In the genomic region with DNA sequence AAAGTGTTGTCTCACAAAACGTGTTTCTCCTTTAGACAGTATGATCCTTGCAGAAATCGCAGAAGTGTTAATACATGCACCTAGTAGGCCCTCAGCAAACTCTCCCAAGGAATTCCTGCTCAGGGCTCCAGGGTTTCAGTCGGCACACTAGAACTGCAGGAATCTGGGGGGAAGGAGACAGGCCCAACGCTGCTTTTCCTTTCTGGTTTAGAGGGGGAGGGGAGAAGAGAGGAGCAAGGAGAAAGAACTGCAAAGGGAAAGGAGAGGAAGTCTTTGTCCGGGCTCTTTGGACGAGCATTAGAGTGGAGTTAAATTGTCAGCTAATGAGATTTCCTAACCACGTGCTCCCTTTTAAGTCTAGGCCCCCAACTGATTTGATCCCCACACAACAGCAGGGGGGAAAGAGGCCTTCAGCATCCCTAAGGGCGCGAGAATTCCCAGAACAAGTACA, we compare ENCODE assay signal across 18 cellular contexts.
DNase-seq lines count a peak whose midpoint lies in the region; ATAC-seq and TF ChIP-seq lines count a peak whose summit lies in the region.
"Had no signal": no experiment of that assay in that cellular context is flagged by ENCODE, and none has a peak within 500 bp of the region (broad histone marks: within the 10 kb centered on the region; RNA-seq: fewer than 3 reads in every experiment).

No MANE protein-coding gene starts in this region.

- H4K20me1 ChIP-seq in BLaER1 treated with 17β-estradiol and CSF1 and Interleukin-3, amounts not matched to agents 10 nM and 100 nM, result peaks cover 0 to 60% (median 6%) of the 10 kb centered on the region in 11 experiments; a peak in 9 of 22 replicates

- no peak overlapping the region for H3K27ac Mint-ChIP-seq in Caco-2 (ENCODE audit: unreplicated experiment)
- H3K27ac Mint-ChIP-seq: activated CD4-positive, alpha-beta T cell treated with anti-CD3 and anti-CD28 coated beads, Interleukin-2, amount 10 ng/mL, durations not matched to agents 7 days and 5 days; naive thymus-derived CD8-positive, alpha-beta T cell had no signal

- H3K27me3 ChIP-seq in BLaER1 treated with 17β-estradiol and CSF1 and Interleukin-3, amounts not matched to agents 10 nM and 100 nM, result peaks cover 11 to 28% (median 15%) of the 10 kb centered on the region in 11 experiments; a peak in 16 of 22 replicates
- H3K27me3 ChIP-seq in HUES64 (ENCODE audit: insufficient read depth, low read length) (peaks cover 16% of the 10 kb centered on the region), Caco-2 (replicated peaks; ENCODE audit: control insufficient read depth, insufficient read depth, low read length) (no peaks in the 10 kb centered on the region; the same call in 1 of the 2 replicates)

- H3K27ac ChIP-seq in BLaER1 treated with 17β-estradiol and CSF1 and Interleukin-3, amounts not matched to agents 10 nM and 100 nM, result no peak overlapping the region
- H3K27ac ChIP-seq in HUES64 (ENCODE audit: low read depth, low read length), result peak overlapping the region; percentile 92
- peak overlapping the region; percentile 93 for H3K27ac ChIP-seq in mesodermal cell (ENCODE audit: low read depth, low read length, severe bottlenecking)
- H3K27ac ChIP-seq: SK-N-MC, thyroid gland had no signal

- peak overlapping the region in 10 of 11 experiments; percentile 0 to 73 (median 32); a peak in 14 of 22 replicates for H3K4me2 ChIP-seq in BLaER1 treated with 17β-estradiol and CSF1 and Interleukin-3, amounts not matched to agents 10 nM and 100 nM

- WGBS in HUES64, result 3% methylated on average over 6 of the region's 9 CpGs
- 3% methylated on average over 5 to 6 of the region's 9 CpGs for WGBS in mesodermal cell (ENCODE audit: insufficient coverage in 2 of 2), 2 experiments

- 0 out of 22 replicates have a peak, but pooled peaks cover 0 to 1% (median 0%) of the 10 kb centered on the region in 11 experiments for H3K36me3 ChIP-seq in BLaER1 treated with 17β-estradiol and CSF1 and Interleukin-3, amounts not matched to agents 10 nM and 100 nM
- H3K36me3 ChIP-seq in HUES64 (ENCODE audit: insufficient read depth, low read length) (no peaks in the 10 kb centered on the region), mesodermal cell (ENCODE audit: control insufficient read depth, insufficient read depth, low read length) (no peaks in the 10 kb centered on the region), Caco-2 (ENCODE audit: control insufficient read depth, insufficient read depth, low read length) (no peaks in the 10 kb centered on the region)
- H3K36me3 ChIP-seq: thyroid gland had no signal

- CTCF ChIA-PET in Caco-2 (lab: Charles Lee), result no interaction called here

- 0 out of 22 replicates have a peak, but pooled peaks cover 0 to under 1% (median 0%) of the 10 kb centered on the region in 11 experiments for H3K9me3 ChIP-seq in BLaER1 treated with 17β-estradiol and CSF1 and Interleukin-3, amounts not matched to agents 10 nM and 100 nM (replicated peaks in 1 of 11)
- no peaks in the 10 kb centered on the region for H3K9me3 ChIP-seq in HUES64 (ENCODE audit: insufficient read depth, low read depth, low read length)
- H3K9me3 ChIP-seq in mesodermal cell (ENCODE audit: control insufficient read depth, low read length), result no peaks in the 10 kb centered on the region
- H3K9me3 ChIP-seq in Caco-2, result no peaks in the 10 kb centered on the region
- H3K9me3 ChIP-seq: thyroid gland had no signal

- H3K4me1 Mint-ChIP-seq in Caco-2 (ENCODE audit: low read depth, unreplicated experiment), result no peaks in the 10 kb centered on the region

- POLR2A ChIA-PET in Caco-2 (lab: Charles Lee), result no interaction called here

- H3K36me3 Mint-ChIP-seq in Caco-2 (ENCODE audit: insufficient read depth, unreplicated experiment), result peaks cover 7% of the 10 kb centered on the region
- H3K36me3 Mint-ChIP-seq: naive thymus-derived CD8-positive, alpha-beta T cell had no signal

- DNase-seq in ecto neural progenitor cell (ENCODE audit: low spot score) (peak; percentile 72), Caco-2 (no peak), NCI-H2227 (lab: John Stamatoyannopoulos, UW; ENCODE audit: unreplicated experiment) (no peak)
- DNase-seq: activated CD4-positive, alpha-beta T cell treated with anti-CD3 and anti-CD28 coated beads, Interleukin-2, amount 10 ng/mL, durations not matched to agents 7 days and 5 days; activated T-cell treated with anti-CD3 and anti-CD28 coated beads, Interleukin-2, amount 50 U/mL, for 4 hours; cortex of kidney; naive thymus-derived CD8-positive, alpha-beta T cell; NCI-H345; OCI-M1; right cardiac atrium; thyroid gland had no signal

- H3K4me1 ChIP-seq in BLaER1 treated with 17β-estradiol and CSF1 and Interleukin-3, amounts not matched to agents 10 nM and 100 nM, result peaks cover 28 to 58% (median 49%) of the 10 kb centered on the region in 10 experiments
- H3K4me1 ChIP-seq in HUES64 (ENCODE audit: insufficient read depth, low read length) (peaks cover 52% of the 10 kb centered on the region), mesodermal cell (ENCODE audit: control insufficient read depth, insufficient read depth, low read length, poor library complexity, severe bottlenecking) (peaks cover 30% of the 10 kb centered on the region), Caco-2 (peaks cover 9% of the 10 kb centered on the region; the same call in 1 of the 2 replicates)

- H3K9ac ChIP-seq in BLaER1 treated with 17β-estradiol and CSF1 and Interleukin-3, amounts not matched to agents 10 nM and 100 nM, result no peak overlapping the region
- H3K9ac ChIP-seq in HUES64 (ENCODE audit: low read depth, low read length), result peak overlapping the region; percentile 77

- no peak for TF ChIP-seq CTCF in Caco-2 (IDR thresholded peaks at IDR 0.05; ENCODE audit: insufficient read depth in 1 of 2, low read depth in 1 of 2, low read length in 1 of 2, severe bottlenecking in 1 of 2, unreplicated experiment in 1 of 2)

- no peak overlapping the region for H3K4me3 Mint-ChIP-seq in Caco-2 (ENCODE audit: unreplicated experiment)
- H3K4me3 Mint-ChIP-seq: activated CD4-positive, alpha-beta T cell treated with anti-CD3 and anti-CD28 coated beads, Interleukin-2, amount 10 ng/mL, durations not matched to agents 7 days and 5 days; activated T-cell treated with anti-CD3 and anti-CD28 coated beads, Interleukin-2, amount 50 U/mL, for 4 hours had no signal

- no peak for ATAC-seq in GM18517 (IDR thresholded peaks at IDR 0.05; ENCODE audit: unreplicated experiment)
- no peak for ATAC-seq in GM19397 (IDR thresholded peaks at IDR 0.05; ENCODE audit: unreplicated experiment)
- ATAC-seq: activated T-cell treated with anti-CD3 and anti-CD28 coated beads, Interleukin-2, amount 50 U/mL, for 4 hours; esophagus mucosa; naive thymus-derived CD8-positive, alpha-beta T cell; right cardiac atrium had no signal

- intact Hi-C loops in Caco-2 (cut with micrococcal nuclease; ENCODE audit: unreplicated experiment), result loop anchor here (5.0 kb wide), 1 partner anchor 53 kb away; no protein-coding TSS in a partner anchor

- H3K4me3 ChIP-seq in BLaER1 treated with 17β-estradiol and CSF1 and Interleukin-3, amounts not matched to agents 10 nM and 100 nM, result no peak overlapping the region
- peak overlapping the region; percentile 71 for H3K4me3 ChIP-seq in HUES64 (ENCODE audit: low read length)
- H3K4me3 ChIP-seq in mesodermal cell (ENCODE audit: extremely low read depth, insufficient read depth, low read length, poor library complexity, severe bottlenecking), result no peak overlapping the region
- H3K4me3 ChIP-seq in Caco-2 (ENCODE audit: low read depth, low read length), result no peak overlapping the region
- H3K4me3 ChIP-seq: SK-N-MC, thyroid gland had no signal

- H3K9me3 Mint-ChIP-seq in Caco-2 (ENCODE audit: unreplicated experiment), result no peaks in the 10 kb centered on the region
- H3K9me3 Mint-ChIP-seq: activated CD4-positive, alpha-beta T cell treated with anti-CD3 and anti-CD28 coated beads, Interleukin-2, amount 10 ng/mL, durations not matched to agents 7 days and 5 days; activated T-cell treated with anti-CD3 and anti-CD28 coated beads, Interleukin-2, amount 50 U/mL, for 4 hours; naive thymus-derived CD8-positive, alpha-beta T cell had no signal

- peaks cover 5% of the 10 kb centered on the region for H3K27me3 Mint-ChIP-seq in Caco-2 (ENCODE audit: insufficient read depth, unreplicated experiment)

- no TSS peak for BruUV-seq in Caco-2 (replicated peaks; lab: Mats Ljungman, UMichigan)

Comparison
In these comparisons a context has a peak if more than half of its experiments do, and no peak if none do; other contexts are left out.
1. H3K27ac ChIP-seq: peak in HUES64 (single experiment) and mesodermal cell (single experiment); none in BLaER1 treated with 17β-estradiol and CSF1 and Interleukin-3, amounts not matched to agents 10 nM and 100 nM (0 of 11).